ENCODE assay signal across 15 cellular contexts in the genomic region with DNA sequence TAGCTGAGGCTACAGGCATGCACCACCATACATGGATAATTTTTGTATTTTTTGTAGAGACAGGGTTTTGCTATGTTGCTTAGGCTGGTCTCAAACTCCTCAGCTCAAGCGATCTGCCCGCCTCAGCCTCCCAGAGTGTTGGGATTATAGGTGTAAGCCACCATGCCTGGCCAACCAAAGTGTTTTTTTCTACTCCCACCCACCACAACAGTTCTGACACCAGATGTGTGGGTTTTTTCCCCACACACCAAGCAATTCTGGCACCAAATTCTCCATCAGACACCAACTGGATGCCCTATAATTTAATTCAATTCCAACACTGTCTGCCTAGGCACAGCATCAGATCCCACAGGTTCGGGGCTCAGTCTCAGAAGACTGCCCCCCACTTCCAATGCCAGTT. TPM values are rescaled to one million over a fixed set of nuclear protein-coding genes. Genes with fewer than 3 reads are reported as not detected.
DNase-seq lines count a peak whose midpoint lies in the region; ATAC-seq and TF ChIP-seq lines count a peak whose summit lies in the region.
"Had no signal": no experiment of that assay in that cellular context is flagged by ENCODE, and none has a peak within 500 bp of the region (broad histone marks: within the 10 kb centered on the region; RNA-seq: fewer than 3 reads in every experiment).

No MANE protein-coding gene starts in this region.

- CTCF ChIA-PET in HEK293 (lab: Yijun Ruan, JAX) = interaction anchor here (0.9 kb wide), 2 partner anchors 23 to 107 kb away, joined by 3 to 4 read pairs; no protein-coding TSS in a partner anchor

- H3K36me3 ChIP-seq in HEK293 (ENCODE audit: control insufficient read depth in 2 of 2, insufficient read depth in 1 of 2, low read length in 2 of 2) (no peaks in the 10 kb centered on the region), WERI-Rb-1 (no peaks in the 10 kb centered on the region), esophagus (ENCODE audit: control insufficient read depth in 2 of 2, insufficient read depth in 2 of 2, low read length in 1 of 2) (no peaks in the 10 kb centered on the region)
- H3K36me3 ChIP-seq: BE2C had no signal

- TF ChIP-seq CTCF in HEK293 (tag by site-specific recombination; IDR thresholded peaks at IDR 0.05) (no peak), WERI-Rb-1 (IDR thresholded peaks at IDR 0.05; ENCODE audit: low read depth, low read length) (no peak)

- 85 to 92% methylated on average over 3 of the region's 3 CpGs for WGBS in esophagus, 2 donors

- DNase-seq in WERI-Rb-1 = peak; percentile 4
- DNase-seq in C1 segment of cervical spinal cord (lab: John Stamatoyannopoulos, UW) = no peak
- no peak for DNase-seq in HUDEP-2 (lab: John Stamatoyannopoulos, UW; ENCODE audit: unreplicated experiment in 76 of 76)
- DNase-seq: ACHN; BE2C; Caco-2; CD4-positive, alpha-beta T cell; HCEC 1CT had no signal

- POLR2A ChIA-PET in HEK293 (lab: Yijun Ruan, JAX) = no interaction called here

- no peaks in the 10 kb centered on the region for H3K27me3 ChIP-seq in WERI-Rb-1 (ENCODE audit: insufficient read depth, low read depth, severe bottlenecking)
- H3K27me3 ChIP-seq in esophagus (ENCODE audit: control insufficient read depth in 1 of 2, insufficient read depth in 2 of 2, low read length in 2 of 2) = no peaks in the 10 kb centered on the region
- H3K27me3 ChIP-seq: BE2C had no signal

- H3K9me3 ChIP-seq in HEK293 (ENCODE audit: control insufficient read depth, insufficient read depth, low read depth, low read length) (no peaks in the 10 kb centered on the region), WERI-Rb-1 (ENCODE audit: severe bottlenecking) (no peaks in the 10 kb centered on the region), esophagus (ENCODE audit: control insufficient read depth in 2 of 2, insufficient read depth in 1 of 2, low read depth in 1 of 2, low read length in 1 of 2) (no peaks in the 10 kb centered on the region)
- H3K9me3 ChIP-seq: BE2C, Caco-2 had no signal

- peaks cover 35% of the 10 kb centered on the region for H3K4me1 ChIP-seq in HEK293 (ENCODE audit: control insufficient read depth, insufficient read depth, low read length)
- H3K4me1 ChIP-seq in esophagus (ENCODE audit: control insufficient read depth in 2 of 2, insufficient read depth in 2 of 2, low read length in 1 of 2) = peaks cover 2 to 8% of the 10 kb centered on the region in 2 donors
- H3K4me1 ChIP-seq: BE2C had no signal

- no peak for ATAC-seq in GM18519 (IDR thresholded peaks at IDR 0.05; ENCODE audit: low FRiP score, unreplicated experiment)
- ATAC-seq: HepG2 had no signal

- H3K27ac ChIP-seq in HEK293 (ENCODE audit: extremely low read depth, low read depth, low read length) = no peak overlapping the region
- no peak overlapping the region for H3K27ac ChIP-seq in WERI-Rb-1
- peak overlapping the region; percentile 35 to 60 for H3K27ac ChIP-seq in esophagus (ENCODE audit: low read depth in 2 of 2, low read length in 1 of 2)
- H3K27ac ChIP-seq: C4-2B had no signal

- H3K4me3 ChIP-seq in HEK293 (ENCODE audit: low read depth, low read length) (no peak overlapping the region), WERI-Rb-1 (ENCODE audit: low read depth, low read length) (no peak overlapping the region), esophagus (ENCODE audit: low read depth in 1 of 2, low read length in 2 of 2) (no peak overlapping the region)
- H3K4me3 ChIP-seq: GM23338 had no signal

TF ChIP-seq in HEK293, 187 proteins besides CTCF, POLR2A, EP300 and RAD21:
- TF ChIP-seq EGR2 (tag by site-specific recombination; IDR thresholded peaks at IDR 0.05; ENCODE audit: low read depth) = peak; percentile 89
- peak; percentile 87 for TF ChIP-seq ZFHX2 (tag by site-specific recombination; conservative IDR thresholded peaks at IDR 0.05)
- TF ChIP-seq YY2 (tag by site-specific recombination; IDR thresholded peaks at IDR 0.05) = no peak

RNA-seq across cellular contexts. Expression of a gene that starts 20.6 kb away (rescaled TPM):
- polyA plus RNA-seq in esophagus = 1 to 10 TPM; 5.5 to 8.0 TPM
- polyA plus RNA-seq: HepG2 had no signal

RNA-seq across cellular contexts. Expression of a gene that starts 44.5 kb away (rescaled TPM):
- polyA plus RNA-seq in esophagus = under 1 TPM; 0.78 to 0.81 TPM
- polyA plus RNA-seq: IgD-negative memory B cell had no signal

RNA-seq across cellular contexts. Expression of a gene that starts 55.8 kb away (rescaled TPM):
- polyA plus RNA-seq in esophagus = 10 to 100 TPM; 14.7 to 28.3 TPM

Comparison
In these comparisons a context has a peak if more than half of its experiments do, and no peak if none do; other contexts are left out.
1. H3K27ac ChIP-seq: peak in esophagus (2 of 2); none in HEK293 (single experiment) and WERI-Rb-1 (single experiment).